ENCODE assay signal across 1 cellular context in genomic region chr5:20077186-20077585, GRCh38.
TF ChIP-seq lines count a peak whose summit lies in the region.

No MANE protein-coding gene starts in this region.

TF ChIP-seq in GM23338, 12 proteins besides CTCF, POLR2A, EP300 and RAD21 (continued from another document):
- TF ChIP-seq NANOG (IDR thresholded peaks at IDR 0.05; ENCODE audit: borderline replicate concordance) (no peak), STAT1 (IDR thresholded peaks at IDR 0.05; ENCODE audit: unreplicated experiment) (no peak), ZNF114 (CRISPR knock-in tag; IDR thresholded peaks at IDR 0.05) (no peak), JUNB (IDR thresholded peaks at IDR 0.05; ENCODE audit: unreplicated experiment) (no peak), POLR2AphosphoS5 (IDR thresholded peaks at IDR 0.05; ENCODE audit: low read depth) (no peak), CREB1 (CRISPR knock-in tag; IDR thresholded peaks at IDR 0.05; ENCODE audit: low read depth) (no peak)
